22 cellular contexts compared by ENCODE assay signal in the genomic region with DNA sequence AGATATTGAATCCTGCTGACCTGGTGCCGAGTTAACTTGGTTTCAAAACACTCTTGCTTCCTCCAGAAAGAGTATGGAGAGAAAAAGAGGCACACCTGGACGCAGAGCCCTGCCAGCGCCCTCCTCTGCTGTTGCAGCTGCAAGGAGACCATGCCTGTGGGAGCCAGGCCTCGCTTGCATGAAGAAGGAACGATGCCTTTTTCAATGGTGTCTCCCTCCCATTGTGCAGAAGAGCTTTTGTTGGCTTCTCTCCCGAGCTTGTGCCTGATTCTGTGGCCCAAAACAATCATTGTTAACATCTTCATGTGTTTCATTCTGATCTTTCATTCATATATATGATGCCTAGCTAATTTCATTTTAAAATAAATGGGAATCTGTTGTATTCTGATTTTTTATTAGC.
DNase-seq lines count a peak whose midpoint lies in the region; ATAC-seq, FAIRE-seq and TF ChIP-seq lines count a peak whose summit lies in the region.
"Had no signal": no experiment of that assay in that cellular context is flagged by ENCODE, and none has a peak within 500 bp of the region (broad histone marks: within the 10 kb centered on the region; RNA-seq: fewer than 3 reads in every experiment).

No MANE protein-coding gene starts in this region.

- intact Hi-C loops in endothelial cell of umbilical vein (cut with micrococcal nuclease) (loop anchor here (1.0 to 5.0 kb wide), 3 partner anchors 34 to 227 kb away; no protein-coding TSS in a partner anchor), natural killer cell (cut with micrococcal nuclease) (loop anchor here (5.0 kb wide), 1 partner anchor 38 kb away; no protein-coding TSS in a partner anchor), heart left ventricle (cut with DNase I) (no loop called here)
- intact Hi-C loops in activated CD4-positive, alpha-beta T cell treated with anti-CD3 and anti-CD28 coated beads, Interleukin-2, amount 10 ng/mL, durations not matched to agents 24 days and 14 days (cut with micrococcal nuclease), result no loop called here

- no peaks in the 10 kb centered on the region for H4K20me1 ChIP-seq in endothelial cell of umbilical vein (replicated peaks; ENCODE audit: control insufficient read depth, extremely low read depth, insufficient read depth, low read length)

- no peak for TF ChIP-seq CTCF in RWPE2 (IDR thresholded peaks at IDR 0.05; ENCODE audit: poor library complexity, severe bottlenecking)
- TF ChIP-seq CTCF in endothelial cell of umbilical vein (IDR thresholded peaks at IDR 0.05; ENCODE audit: extremely low read depth in 1 of 2, insufficient read depth in 1 of 2, low read depth in 1 of 2, low read length in 2 of 2), result no peak
- no peak for TF ChIP-seq CTCF in natural killer cell (IDR thresholded peaks at IDR 0.05)
- no peak for TF ChIP-seq CTCF in heart left ventricle (IDR thresholded peaks at IDR 0.05)

- H3K4me3 Mint-ChIP-seq in CD4-positive, CD25-positive, alpha-beta regulatory T cell, result no peak overlapping the region
- no peak overlapping the region for H3K4me3 Mint-ChIP-seq in natural killer cell
- H3K4me3 Mint-ChIP-seq in activated CD4-positive, alpha-beta T cell treated with anti-CD3 and anti-CD28 coated beads, Interleukin-2, amount 10 ng/mL, durations not matched to agents 24 days and 14 days, result no peak overlapping the region
- H3K4me3 Mint-ChIP-seq in stimulated activated memory B cell treated with anti-CD40 and anti-IgM and Interleukin-4, amounts not matched to agents 10 μg/mL and 1 μg/mL and 100 μg/mL, for 72 hours, result no peak overlapping the region
- H3K4me3 Mint-ChIP-seq: activated CD4-positive, alpha-beta memory T cell treated with anti-CD3 and anti-CD28 coated beads for 36 hours; naive thymus-derived CD8-positive, alpha-beta T cell; stimulated activated effector memory CD8-positive, alpha-beta T cell treated with anti-CD3 and anti-CD28 coated beads, Interleukin-12 subunit alpha, Interleukin-12 subunit beta, amount 100 ng/mL, for 72 hours; WTC11 had no signal

- CTCF ChIA-PET in endothelial cell of umbilical vein (lab: Charles Lee), result interaction anchor here (0.9 to 2.9 kb wide), 6 partner anchors 10 to 573 kb away, joined by 3 to 8 read pairs (median 3); no protein-coding TSS in a partner anchor

- no peaks in the 10 kb centered on the region for H3K9me3 ChIP-seq in CD4-positive, CD25-positive, alpha-beta regulatory T cell (ENCODE audit: control insufficient read depth in 2 of 2, low read length in 2 of 2)
- H3K9me3 ChIP-seq in RWPE2 (ENCODE audit: severe bottlenecking), result no peaks in the 10 kb centered on the region
- no peaks in the 10 kb centered on the region for H3K9me3 ChIP-seq in endothelial cell of umbilical vein (replicated peaks; ENCODE audit: control insufficient read depth, insufficient read depth, low read length)
- no peaks in the 10 kb centered on the region for H3K9me3 ChIP-seq in heart left ventricle
- H3K9me3 ChIP-seq: esophagus muscularis mucosa, Peyer's patch, sigmoid colon had no signal

- H3K9me1 ChIP-seq in endothelial cell of umbilical vein (replicated peaks; ENCODE audit: control insufficient read depth, extremely low read depth, insufficient read depth, low read length), result no peaks in the 10 kb centered on the region

- no peaks in the 10 kb centered on the region for H3K79me2 ChIP-seq in endothelial cell of umbilical vein (ENCODE audit: control insufficient read depth, insufficient read depth, low read length)

- peaks cover 0 to 1% (median 0%) of the 10 kb centered on the region in 7 donors for H3K9me3 Mint-ChIP-seq in CD4-positive, CD25-positive, alpha-beta regulatory T cell
- H3K9me3 Mint-ChIP-seq in natural killer cell, result no peaks in the 10 kb centered on the region
- no peaks in the 10 kb centered on the region for H3K9me3 Mint-ChIP-seq in activated CD4-positive, alpha-beta T cell treated with anti-CD3 and anti-CD28 coated beads, Interleukin-2, amount 10 ng/mL, durations not matched to agents 24 days and 14 days
- H3K9me3 Mint-ChIP-seq in stimulated activated memory B cell treated with anti-CD40 and anti-IgM and Interleukin-4, amounts not matched to agents 10 μg/mL and 1 μg/mL and 100 μg/mL, for 72 hours, result no peaks in the 10 kb centered on the region
- H3K9me3 Mint-ChIP-seq: naive thymus-derived CD8-positive, alpha-beta T cell; stimulated activated effector memory CD8-positive, alpha-beta T cell treated with anti-CD3 and anti-CD28 coated beads, Interleukin-12 subunit alpha, Interleukin-12 subunit beta, amount 100 ng/mL, for 72 hours; WTC11 had no signal

- peak overlapping the region; percentile 7 to 46 (median 39) for H3K27ac Mint-ChIP-seq in CD4-positive, CD25-positive, alpha-beta regulatory T cell
- peak overlapping the region; percentile 82 for H3K27ac Mint-ChIP-seq in natural killer cell
- H3K27ac Mint-ChIP-seq in activated CD4-positive, alpha-beta T cell treated with anti-CD3 and anti-CD28 coated beads, Interleukin-2, amount 10 ng/mL, durations not matched to agents 24 days and 14 days, result no peak overlapping the region
- no peak overlapping the region for H3K27ac Mint-ChIP-seq in stimulated activated memory B cell treated with anti-CD40 and anti-IgM and Interleukin-4, amounts not matched to agents 10 μg/mL and 1 μg/mL and 100 μg/mL, for 72 hours
- H3K27ac Mint-ChIP-seq: activated CD4-positive, alpha-beta memory T cell treated with anti-CD3 and anti-CD28 coated beads for 36 hours; WTC11 had no signal

- H2AFZ ChIP-seq in endothelial cell of umbilical vein (ENCODE audit: low read depth, low read length), result no peak overlapping the region

- DNase-seq in CD4-positive, CD25-positive, alpha-beta regulatory T cell, result no peak
- no peak for DNase-seq in RWPE2 (ENCODE audit: low spot score)
- DNase-seq in endothelial cell of umbilical vein (ENCODE audit: low read depth, low spot score), result no peak
- DNase-seq in natural killer cell, result no peak
- no peak for DNase-seq in activated CD4-positive, alpha-beta T cell treated with anti-CD3 and anti-CD28 coated beads, Interleukin-2, amount 10 ng/mL, durations not matched to agents 24 days and 14 days
- no peak for DNase-seq in NCI-H1436 (lab: John Stamatoyannopoulos, UW)
- DNase-seq in heart left ventricle, result no peak
- DNase-seq: activated CD4-positive, alpha-beta memory T cell treated with anti-CD3 and anti-CD28 coated beads for 36 hours; effector CD4-positive, alpha-beta T cell; glutamatergic neuron; H7; left cardiac atrium; naive thymus-derived CD8-positive, alpha-beta T cell; NCI-H1417; NCI-H524 treated with DMSO at 0.1 percent for 48 hours; Peyer's patch; sigmoid colon; stimulated activated CD4-positive, alpha-beta T cell treated with anti-CD3 and anti-CD28 coated beads, Interleukin-2, amount 100 ng/mL, for 24 hours had no signal

- TF ChIP-seq POLR2A in endothelial cell of umbilical vein (IDR thresholded peaks at IDR 0.05; ENCODE audit: low read depth, low read length) (no peak), heart left ventricle (IDR thresholded peaks at IDR 0.05) (no peak)

- no peaks in the 10 kb centered on the region for H3K27me3 Mint-ChIP-seq in CD4-positive, CD25-positive, alpha-beta regulatory T cell
- H3K27me3 Mint-ChIP-seq in natural killer cell (ENCODE audit: low read depth in 2 of 2), result no peaks in the 10 kb centered on the region
- no peaks in the 10 kb centered on the region for H3K27me3 Mint-ChIP-seq in activated CD4-positive, alpha-beta T cell treated with anti-CD3 and anti-CD28 coated beads, Interleukin-2, amount 10 ng/mL, durations not matched to agents 24 days and 14 days
- no peaks in the 10 kb centered on the region for H3K27me3 Mint-ChIP-seq in stimulated activated memory B cell treated with anti-CD40 and anti-IgM and Interleukin-4, amounts not matched to agents 10 μg/mL and 1 μg/mL and 100 μg/mL, for 72 hours
- H3K27me3 Mint-ChIP-seq: activated CD4-positive, alpha-beta memory T cell treated with anti-CD3 and anti-CD28 coated beads for 36 hours; naive thymus-derived CD8-positive, alpha-beta T cell had no signal

- POLR2A ChIA-PET in endothelial cell of umbilical vein (lab: Charles Lee), result no interaction called here

- no peak for FAIRE-seq in endothelial cell of umbilical vein (lab: Jason Lieb, UNC)

- no peaks in the 10 kb centered on the region for H3K27me3 ChIP-seq in CD4-positive, CD25-positive, alpha-beta regulatory T cell (ENCODE audit: control insufficient read depth, insufficient read depth, low read length)
- H3K27me3 ChIP-seq in RWPE2 (ENCODE audit: insufficient read depth, poor library complexity, severe bottlenecking) (no peaks in the 10 kb centered on the region), endothelial cell of umbilical vein (ENCODE audit: control insufficient read depth in 2 of 2, insufficient read depth in 2 of 2, low read length in 2 of 2) (no peaks in the 10 kb centered on the region), heart left ventricle (no peaks in the 10 kb centered on the region)
- H3K27me3 ChIP-seq: esophagus muscularis mucosa, Peyer's patch, sigmoid colon had no signal

- H3K4me1 ChIP-seq in CD4-positive, CD25-positive, alpha-beta regulatory T cell (ENCODE audit: control insufficient read depth, insufficient read depth, low read length, poor library complexity, severe bottlenecking), result no peaks in the 10 kb centered on the region
- H3K4me1 ChIP-seq in RWPE2 (ENCODE audit: insufficient read depth, poor library complexity, severe bottlenecking) (peaks cover 30% of the 10 kb centered on the region), endothelial cell of umbilical vein (ENCODE audit: control insufficient read depth, extremely low read depth, insufficient read depth, low read length) (peaks cover 24% of the 10 kb centered on the region), heart left ventricle (no peaks in the 10 kb centered on the region)
- H3K4me1 ChIP-seq: esophagus muscularis mucosa, Peyer's patch, sigmoid colon had no signal

- peaks cover 0 to 2% (median 0%) of the 10 kb centered on the region in 4 donors for H3K4me1 Mint-ChIP-seq in CD4-positive, CD25-positive, alpha-beta regulatory T cell
- H3K4me1 Mint-ChIP-seq in natural killer cell, result peaks cover 72 to 79% of the 10 kb centered on the region in 2 donors
- H3K4me1 Mint-ChIP-seq in activated CD4-positive, alpha-beta T cell treated with anti-CD3 and anti-CD28 coated beads, Interleukin-2, amount 10 ng/mL, durations not matched to agents 24 days and 14 days, result no peaks in the 10 kb centered on the region
- no peaks in the 10 kb centered on the region for H3K4me1 Mint-ChIP-seq in stimulated activated memory B cell treated with anti-CD40 and anti-IgM and Interleukin-4, amounts not matched to agents 10 μg/mL and 1 μg/mL and 100 μg/mL, for 72 hours
- H3K4me1 Mint-ChIP-seq: stimulated activated effector memory CD8-positive, alpha-beta T cell treated with anti-CD3 and anti-CD28 coated beads, Interleukin-12 subunit alpha, Interleukin-12 subunit beta, amount 100 ng/mL, for 72 hours had no signal

- WGBS in heart left ventricle, 4 donors, result 84 to 92% (median 89%) methylated on average over 6 of the region's 6 CpGs

- H3K36me3 Mint-ChIP-seq in CD4-positive, CD25-positive, alpha-beta regulatory T cell, result peaks cover 53% of the 10 kb centered on the region
- no peaks in the 10 kb centered on the region for H3K36me3 Mint-ChIP-seq in natural killer cell
- peaks cover 31% of the 10 kb centered on the region for H3K36me3 Mint-ChIP-seq in activated CD4-positive, alpha-beta T cell treated with anti-CD3 and anti-CD28 coated beads, Interleukin-2, amount 10 ng/mL, durations not matched to agents 24 days and 14 days (ENCODE audit: low read depth)
- peaks cover 76% of the 10 kb centered on the region for H3K36me3 Mint-ChIP-seq in stimulated activated memory B cell treated with anti-CD40 and anti-IgM and Interleukin-4, amounts not matched to agents 10 μg/mL and 1 μg/mL and 100 μg/mL, for 72 hours

- peak overlapping the region; percentile 65 for H3K4me2 ChIP-seq in endothelial cell of umbilical vein (ENCODE audit: insufficient read depth, low read length)

- dilution Hi-C loops in endothelial cell of umbilical vein (cut with MboI; ENCODE audit: extremely low pct_ligation_motif_present, low sequenced_read_pairs), result no loop called here

- H3K27ac ChIP-seq in CD4-positive, CD25-positive, alpha-beta regulatory T cell (ENCODE audit: insufficient read depth, low read length, poor library complexity, severe bottlenecking), result no peak overlapping the region
- H3K27ac ChIP-seq in RWPE2 (ENCODE audit: poor library complexity, severe bottlenecking), result peak overlapping the region; percentile 100
- H3K27ac ChIP-seq in endothelial cell of umbilical vein (ENCODE audit: insufficient read depth, low read depth, low read length), result peak overlapping the region; percentile 97
- no peak overlapping the region for H3K27ac ChIP-seq in heart left ventricle
- H3K27ac ChIP-seq: esophagus muscularis mucosa, Peyer's patch, sigmoid colon had no signal

- H3K4me3 ChIP-seq in CD4-positive, CD25-positive, alpha-beta regulatory T cell (ENCODE audit: low read depth, low read length), result no peak overlapping the region
- H3K4me3 ChIP-seq in RWPE2 (ENCODE audit: severe bottlenecking), result no peak overlapping the region
- H3K4me3 ChIP-seq in endothelial cell of umbilical vein (replicated peaks in 1 of 3; ENCODE audit: insufficient read depth in 1 of 3, low read depth in 1 of 3, low read length in 3 of 3), result no peak overlapping the region
- no peak overlapping the region for H3K4me3 ChIP-seq in heart left ventricle
- H3K4me3 ChIP-seq: esophagus muscularis mucosa, Peyer's patch, sigmoid colon had no signal

- H3K36me3 ChIP-seq in CD4-positive, CD25-positive, alpha-beta regulatory T cell (ENCODE audit: control insufficient read depth, insufficient read depth, low read length), result peaks cover 59% of the 10 kb centered on the region
- H3K36me3 ChIP-seq in RWPE2 (ENCODE audit: low read depth) (peaks cover 22% of the 10 kb centered on the region), endothelial cell of umbilical vein (ENCODE audit: control insufficient read depth in 2 of 2, extremely low read depth in 1 of 2, insufficient read depth in 2 of 2, low read length in 2 of 2) (peaks cover 3 to 7% of the 10 kb centered on the region in 2 experiments), heart left ventricle (peaks cover 0 to 73% (median 56%) of the 10 kb centered on the region in 9 donors)

- TSS peak; percentile 80 for BruUV-seq in endothelial cell of umbilical vein (replicated peaks; lab: Mats Ljungman, UMichigan)

- no peak overlapping the region for H3K9ac ChIP-seq in endothelial cell of umbilical vein (replicated peaks; ENCODE audit: extremely low read depth, insufficient read depth, low read length)

- no peak for ATAC-seq in CD4-positive, CD25-positive, alpha-beta regulatory T cell (ENCODE audit: low read depth in 2 of 2)
- ATAC-seq in RWPE2 (ENCODE audit: low read depth) (no peak), natural killer cell (no peak), heart left ventricle (no peak)
- ATAC-seq in stimulated activated memory B cell treated with anti-CD40 and anti-IgM and Interleukin-4, amounts not matched to agents 10 μg/mL and 1 μg/mL and 100 μg/mL, for 72 hours, result no peak
- ATAC-seq: naive thymus-derived CD8-positive, alpha-beta T cell; stimulated activated effector memory CD8-positive, alpha-beta T cell treated with anti-CD3 and anti-CD28 coated beads, Interleukin-12 subunit alpha, Interleukin-12 subunit beta, amount 100 ng/mL, for 72 hours had no signal

Comparison
In these comparisons a context has a peak if more than half of its experiments do, and no peak if none do; other contexts are left out.
1. H3K27ac ChIP-seq: peak in RWPE2 (single experiment) and endothelial cell of umbilical vein (single experiment); none in CD4-positive, CD25-positive, alpha-beta regulatory T cell (single experiment) and heart left ventricle (0 of 12).
2. H3K27ac Mint-ChIP-seq: peak in CD4-positive, CD25-positive, alpha-beta regulatory T cell (3 of 3) and natural killer cell (2 of 2); none in activated CD4-positive, alpha-beta T cell treated with anti-CD3 and anti-CD28 coated beads, Interleukin-2, amount 10 ng/mL, durations not matched to agents 24 days and 14 days (single experiment) and stimulated activated memory B cell treated with anti-CD40 and anti-IgM and Interleukin-4, amounts not matched to agents 10 μg/mL and 1 μg/mL and 100 μg/mL, for 72 hours (single experiment).
3. intact Hi-C loops: an anchor here in endothelial cell of umbilical vein (1.0 to 5.0 kb wide) and natural killer cell (5.0 kb wide); none called in activated CD4-positive, alpha-beta T cell treated with anti-CD3 and anti-CD28 coated beads, Interleukin-2, amount 10 ng/mL, durations not matched to agents 24 days and 14 days and heart left ventricle.